In the genomic region with DNA sequence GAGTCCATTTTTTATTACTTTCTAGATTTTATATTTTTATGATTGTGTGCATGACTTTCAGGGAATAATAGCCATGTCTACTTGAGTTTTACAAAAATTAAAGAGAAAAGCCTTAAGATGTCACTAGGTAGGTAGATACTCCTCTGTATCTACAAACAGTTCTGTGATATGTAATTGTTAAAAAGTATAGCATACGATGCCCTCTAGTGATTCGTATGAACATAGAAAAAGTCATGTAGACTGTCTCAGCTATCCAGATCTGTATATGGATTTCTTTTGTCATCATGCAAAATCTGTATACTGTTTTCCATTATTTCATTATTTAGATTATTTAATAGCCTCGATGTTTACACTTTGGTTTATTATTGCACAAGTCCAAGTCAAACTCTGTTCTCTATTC, we compare ENCODE assay signal across 9 cellular contexts.
DNase-seq lines count a peak whose midpoint lies in the region; ATAC-seq lines count a peak whose summit lies in the region.
"Had no signal": no experiment of that assay in that cellular context is flagged by ENCODE, and none has a peak within 500 bp of the region (broad histone marks: within the 10 kb centered on the region; RNA-seq: fewer than 3 reads in every experiment).

No MANE protein-coding gene starts in this region.

- H3K27ac ChIP-seq in Karpas-422 (ENCODE audit: low read length), result no peak overlapping the region

- H3K4me3 Mint-ChIP-seq in natural killer cell treated with Interleukin-12 subunit alpha and Interleukin-12 subunit beta and Interleukin-15 and Interleukin-18, amount 100 ng/mL, for 72 hours, result no peak overlapping the region

- no peak overlapping the region for H2AFZ ChIP-seq in Karpas-422 (ENCODE audit: low read length)

- no peaks in the 10 kb centered on the region for H3K4me1 Mint-ChIP-seq in natural killer cell treated with Interleukin-12 subunit alpha and Interleukin-12 subunit beta and Interleukin-15 and Interleukin-18, amount 100 ng/mL, for 72 hours (ENCODE audit: low read depth in 2 of 2)

- no peaks in the 10 kb centered on the region for H3K27me3 ChIP-seq in Karpas-422 (ENCODE audit: low read length)

- H3K36me3 Mint-ChIP-seq in natural killer cell treated with Interleukin-12 subunit alpha and Interleukin-12 subunit beta and Interleukin-15 and Interleukin-18, amount 100 ng/mL, for 72 hours, result no peaks in the 10 kb centered on the region

- no peaks in the 10 kb centered on the region for H3K79me2 ChIP-seq in Karpas-422 (ENCODE audit: low read length)

- H3K27me3 Mint-ChIP-seq in natural killer cell treated with Interleukin-12 subunit alpha and Interleukin-12 subunit beta and Interleukin-15 and Interleukin-18, amount 100 ng/mL, for 72 hours, result no peaks in the 10 kb centered on the region

- no peak overlapping the region for H3K4me3 ChIP-seq in Karpas-422 (ENCODE audit: low read length)

- ATAC-seq in GM18520 (IDR thresholded peaks at IDR 0.05; ENCODE audit: unreplicated experiment) (no peak), HG02588 (IDR thresholded peaks at IDR 0.05; ENCODE audit: unreplicated experiment) (no peak)
- ATAC-seq in natural killer cell treated with Interleukin-12 subunit alpha and Interleukin-12 subunit beta and Interleukin-15 and Interleukin-18, amount 100 ng/mL, for 72 hours, result no peak

- no peaks in the 10 kb centered on the region for H3K36me3 ChIP-seq in Karpas-422 (ENCODE audit: insufficient read depth, low read length)

- no peaks in the 10 kb centered on the region for H4K20me1 ChIP-seq in Karpas-422 (ENCODE audit: insufficient read depth, low read depth, low read length)

- no peak overlapping the region for H3K4me2 ChIP-seq in Karpas-422 (ENCODE audit: low read depth, low read length, poor library complexity, severe bottlenecking)

- H3K9ac ChIP-seq in Karpas-422 (ENCODE audit: low read length), result no peak overlapping the region

- H3K27ac Mint-ChIP-seq in natural killer cell treated with Interleukin-12 subunit alpha and Interleukin-12 subunit beta and Interleukin-15 and Interleukin-18, amount 100 ng/mL, for 72 hours, result no peak overlapping the region

- DNase-seq in DMS153 (lab: John Stamatoyannopoulos, UW), result peak; percentile 36
- DNase-seq in Karpas-422, result peak; percentile 54
- peak; percentile 51 for DNase-seq in SHP77 treated with DMSO at 0.1 percent for 48 hours (lab: John Stamatoyannopoulos, UW)
- peak; percentile 21 for DNase-seq in iris pigment epithelial cell (ENCODE audit: low read depth)
- no peak for DNase-seq in natural killer cell treated with Interleukin-12 subunit alpha and Interleukin-12 subunit beta and Interleukin-15 and Interleukin-18, amount 100 ng/mL, for 72 hours (ENCODE audit: low spot score)
- DNase-seq in activated CD8-positive, alpha-beta memory T cell treated with anti-CD3 and anti-CD28 coated beads for 24 hours, result no peak
- DNase-seq: activated gamma-delta T cell treated with Interleukin-2 at 50 U/mL for 16 hours had no signal

- no peaks in the 10 kb centered on the region for H3K9me2 ChIP-seq in Karpas-422 (replicated peaks; ENCODE audit: insufficient read depth, low read length)

- peaks cover 3% of the 10 kb centered on the region; the same call in 1 of the 2 replicates for H3K9me3 ChIP-seq in Karpas-422 (ENCODE audit: low read length)

- no peaks in the 10 kb centered on the region for H3K9me3 Mint-ChIP-seq in natural killer cell treated with Interleukin-12 subunit alpha and Interleukin-12 subunit beta and Interleukin-15 and Interleukin-18, amount 100 ng/mL, for 72 hours

- no peaks in the 10 kb centered on the region for H3K4me1 ChIP-seq in Karpas-422 (ENCODE audit: low read length)

Comparison
In these comparisons a context has a peak if more than half of its experiments do, and no peak if none do; other contexts are left out.
1. DNase-seq: peak in DMS153 (single experiment), Karpas-422 (single experiment), SHP77 treated with DMSO at 0.1 percent for 48 hours (single experiment) and iris pigment epithelial cell (single experiment); none in natural killer cell treated with Interleukin-12 subunit alpha and Interleukin-12 subunit beta and Interleukin-15 and Interleukin-18, amount 100 ng/mL, for 72 hours (single experiment) and activated CD8-positive, alpha-beta memory T cell treated with anti-CD3 and anti-CD28 coated beads for 24 hours (single experiment).